ENCODE assay signal across 8 cellular contexts in the genomic region with DNA sequence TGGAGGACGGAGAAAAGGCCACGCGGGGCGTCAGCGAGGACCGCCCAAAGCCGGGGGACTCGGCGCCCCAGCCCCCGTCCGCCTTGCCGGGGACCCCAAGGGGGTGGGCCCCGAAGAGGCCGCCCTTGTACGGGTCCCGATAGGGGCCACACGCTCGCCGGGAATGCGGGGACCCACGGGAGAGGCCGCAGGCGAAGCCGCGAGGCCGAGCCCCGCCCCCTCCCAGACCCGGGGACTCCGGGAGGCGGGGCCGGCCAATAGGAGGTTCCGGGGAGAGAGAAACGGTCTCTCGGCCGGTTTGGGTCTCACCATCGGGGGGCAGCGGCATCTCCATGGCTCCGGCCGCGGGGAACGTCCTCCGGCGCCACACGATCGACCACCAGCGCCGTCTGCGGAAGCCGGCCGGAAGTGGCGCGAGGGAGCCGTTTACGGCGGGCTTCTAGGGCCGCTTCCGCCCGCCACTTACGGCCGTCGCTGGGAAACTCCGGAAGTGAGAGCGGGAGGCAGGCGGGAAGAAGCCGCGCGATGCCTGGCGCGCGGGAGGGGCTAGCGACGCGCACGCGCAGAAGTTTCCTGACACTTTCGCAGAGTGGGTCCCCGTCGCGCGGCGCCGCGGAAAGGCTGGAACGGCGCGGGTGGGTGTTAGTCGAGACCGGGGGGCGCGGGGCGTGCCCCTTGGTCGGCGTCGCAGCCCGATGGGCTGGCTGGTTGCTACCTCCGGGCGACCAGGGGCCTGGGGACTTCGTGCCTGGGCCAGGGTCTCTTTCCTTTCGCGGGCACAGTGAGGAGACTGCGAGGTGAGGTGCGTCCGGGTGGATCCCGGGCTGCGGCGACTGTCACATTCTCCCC. TPM values are rescaled to one million over a fixed set of nuclear protein-coding genes. Genes with fewer than 3 reads are reported as not detected.
A peak's percentile ranks its signal among the peaks of the same experiment; 100 is the strongest.
DNase-seq lines count a peak whose midpoint lies in the region; ATAC-seq and TF ChIP-seq lines count a peak whose summit lies in the region.

Gene CHERP, minus strand, starts transcription at position 393 of the 849 bp plus-strand sequence. Its CDS starts 59 bp downstream, at position 334.

- H3K9me3 ChIP-seq in CD4-positive, CD25-positive, alpha-beta regulatory T cell (ENCODE audit: control insufficient read depth in 2 of 2, low read length in 2 of 2), result no peaks in the 10 kb centered on the region
- H3K9me3 ChIP-seq in right lobe of liver, result no peaks in the 10 kb centered on the region

- peaks cover 22% of the 10 kb centered on the region for H3K36me3 Mint-ChIP-seq in CD4-positive, CD25-positive, alpha-beta regulatory T cell
- peaks cover 35% of the 10 kb centered on the region for H3K36me3 Mint-ChIP-seq in activated CD4-positive, alpha-beta memory T cell treated with anti-CD3 and anti-CD28 coated beads for 36 hours

- H3K36me3 ChIP-seq in CD4-positive, CD25-positive, alpha-beta regulatory T cell (ENCODE audit: control insufficient read depth, insufficient read depth, low read length), result peaks cover 17% of the 10 kb centered on the region
- peaks cover 0 to 8% (median 0%) of the 10 kb centered on the region in 4 donors for H3K36me3 ChIP-seq in right lobe of liver

- H3K9me3 Mint-ChIP-seq in CD4-positive, CD25-positive, alpha-beta regulatory T cell, result no peaks in the 10 kb centered on the region
- H3K9me3 Mint-ChIP-seq in activated CD4-positive, alpha-beta memory T cell treated with anti-CD3 and anti-CD28 coated beads for 36 hours, result no peaks in the 10 kb centered on the region

- ATAC-seq in CD4-positive, CD25-positive, alpha-beta regulatory T cell (ENCODE audit: low read depth in 2 of 2), result peak; percentile 86 to 87
- ATAC-seq in GM19452 (IDR thresholded peaks at IDR 0.05; ENCODE audit: unreplicated experiment), result peak; percentile 73
- peak; percentile 89 to 95 (median 92) for ATAC-seq in right lobe of liver

- TF ChIP-seq CTCF in dorsolateral prefrontal cortex (IDR thresholded peaks at IDR 0.05 in 54 of 56, conservative IDR thresholded peaks at IDR 0.05 in 2 of 56; ENCODE audit: low read depth in 1 of 56, partially characterized antibody in 56 of 56) (peak in 37 of 56 donors; percentile 7 to 66 (median 32)), right lobe of liver (IDR thresholded peaks at IDR 0.05) (no peak)

- H3K27ac ChIP-seq in CD4-positive, CD25-positive, alpha-beta regulatory T cell (ENCODE audit: insufficient read depth, low read length, poor library complexity, severe bottlenecking), result peak within 1 kb of the TSS; percentile 85
- H3K27ac ChIP-seq in dorsolateral prefrontal cortex, result peak within 1 kb of the TSS; percentile 20 to 97 (median 87)
- H3K27ac ChIP-seq in right lobe of liver, result peak within 1 kb of the TSS; percentile 58 to 89 (median 79)

- H3K4me3 ChIP-seq in CD4-positive, CD25-positive, alpha-beta regulatory T cell (ENCODE audit: low read depth, low read length), result peak within 1 kb of the TSS; percentile 91
- H3K4me3 ChIP-seq in dorsolateral prefrontal cortex (peak within 1 kb of the TSS; percentile 66 to 100 (median 94)), right lobe of liver (peak within 1 kb of the TSS; percentile 89 to 100 (median 97))

- H3K4me1 Mint-ChIP-seq in CD4-positive, CD25-positive, alpha-beta regulatory T cell, result peaks cover 19 to 67% (median 35%) of the 10 kb centered on the region in 4 donors
- peaks cover 53% of the 10 kb centered on the region for H3K4me1 Mint-ChIP-seq in activated CD4-positive, alpha-beta memory T cell treated with anti-CD3 and anti-CD28 coated beads for 36 hours (ENCODE audit: low read depth)

- peak; percentile 76 for TF ChIP-seq POLR2A in right lobe of liver (IDR thresholded peaks at IDR 0.05)

- peak; percentile 94 to 96 (median 95) for DNase-seq in CD4-positive, CD25-positive, alpha-beta regulatory T cell
- DNase-seq in HK-2 (ENCODE audit: unreplicated experiment) (peak; percentile 93), NCI-H82 treated with DMSO at 0.1 percent for 48 hours (lab: John Stamatoyannopoulos, UW; ENCODE audit: unreplicated experiment) (peak; percentile 91), dorsolateral prefrontal cortex (peak; percentile 86 to 95 (median 92)), right lobe of liver (peak; percentile 95 to 96 (median 96))
- peak; percentile 96 for DNase-seq in activated CD4-positive, alpha-beta memory T cell treated with anti-CD3 and anti-CD28 coated beads for 36 hours
- DNase-seq in stimulated activated CD4-positive, alpha-beta T cell treated with anti-CD3 and anti-CD28 coated beads, Interleukin-4, amount 100 ng/mL, for 24 hours, result peak; percentile 94

- H3K4me3 Mint-ChIP-seq in CD4-positive, CD25-positive, alpha-beta regulatory T cell, result peak within 1 kb of the TSS; percentile 90 to 97 (median 94)
- peak within 1 kb of the TSS; percentile 84 for H3K4me3 Mint-ChIP-seq in activated CD4-positive, alpha-beta memory T cell treated with anti-CD3 and anti-CD28 coated beads for 36 hours

- CTCF ChIA-PET in activated CD4-positive, alpha-beta memory T cell treated with anti-CD3 and anti-CD28 coated beads for 36 hours (lab: Charles Lee), result interaction anchor here (0.9 to 1.0 kb wide), 2 partner anchors 42 to 46 kb away, joined by 3 read pairs; no protein-coding TSS in a partner anchor

- POLR2A ChIA-PET in activated CD4-positive, alpha-beta memory T cell treated with anti-CD3 and anti-CD28 coated beads for 36 hours (lab: Charles Lee), result interaction anchor here (0.6 to 1.9 kb wide), 8 partner anchors 30 to 358 kb away, joined by 3 to 8 read pairs (median 4); partner anchors contain the start of genes MED26, SLC35E1, SMIM7 and TMEM38A

- under 1% methylated on average over 44 of the region's 106 CpGs for WGBS in right lobe of liver (ENCODE audit: insufficient coverage, low coverage, low lambda C conversion rate, missing lambda C conversion rate)

- peak within 1 kb of the TSS; percentile 80 to 93 (median 92) for H3K27ac Mint-ChIP-seq in CD4-positive, CD25-positive, alpha-beta regulatory T cell
- peak within 1 kb of the TSS; percentile 81 for H3K27ac Mint-ChIP-seq in activated CD4-positive, alpha-beta memory T cell treated with anti-CD3 and anti-CD28 coated beads for 36 hours

- peaks cover 60% of the 10 kb centered on the region for H3K4me1 ChIP-seq in CD4-positive, CD25-positive, alpha-beta regulatory T cell (ENCODE audit: control insufficient read depth, insufficient read depth, low read length, poor library complexity, severe bottlenecking)
- peaks cover 0 to 31% (median 7%) of the 10 kb centered on the region in 4 donors for H3K4me1 ChIP-seq in right lobe of liver

- no peaks in the 10 kb centered on the region for H3K27me3 Mint-ChIP-seq in CD4-positive, CD25-positive, alpha-beta regulatory T cell
- H3K27me3 Mint-ChIP-seq in activated CD4-positive, alpha-beta memory T cell treated with anti-CD3 and anti-CD28 coated beads for 36 hours, result no peaks in the 10 kb centered on the region

- H3K27me3 ChIP-seq in CD4-positive, CD25-positive, alpha-beta regulatory T cell (ENCODE audit: control insufficient read depth, insufficient read depth, low read length), result no peaks in the 10 kb centered on the region
- no peaks in the 10 kb centered on the region for H3K27me3 ChIP-seq in dorsolateral prefrontal cortex
- H3K27me3 ChIP-seq in right lobe of liver, result no peaks in the 10 kb centered on the region

- intact Hi-C loops in activated CD4-positive, alpha-beta memory T cell treated with anti-CD3 and anti-CD28 coated beads for 36 hours (cut with micrococcal nuclease), result loop anchor here (1.0 to 5.0 kb wide), 6 partner anchors 31 to 118 kb away; partner anchors contain the start of genes C19orf44, CALR3, MED26 and SLC35E1
- intact Hi-C loops in dorsolateral prefrontal cortex (cut with DNase I), result loop anchor here (1.0 to 2.0 kb wide), 4 partner anchors 30 to 86 kb away; partner anchors contain the start of genes MED26 (in 2 of the 2), SLC35E1 (in 2 of the 2), C19orf44 (in 1 of the 2) and CALR3 (in 1 of the 2)
- intact Hi-C loops in right lobe of liver (cut with DNase I), result no loop called here

RNA-seq across cellular contexts. Expression of gene CHERP, which starts in this region (rescaled TPM):
- 57.2 TPM for total RNA-seq in CD4-positive, CD25-positive, alpha-beta regulatory T cell
- polyA plus RNA-seq in CD4-positive, CD25-positive, alpha-beta regulatory T cell, result 10 to 100 TPM in 1 of 4 donors, 1 to 10 TPM in 3; 4.8 to 13.7 (median 8.4) TPM
- total RNA-seq in activated CD4-positive, alpha-beta memory T cell treated with anti-CD3 and anti-CD28 coated beads for 36 hours, result 10 to 100 TPM; 50.8 TPM
- 10 to 100 TPM; 35.1 to 67.0 (median 47.9) TPM for total RNA-seq in dorsolateral prefrontal cortex
- total RNA-seq in right lobe of liver, result 10 to 100 TPM in 4 of 6 experiments, 1 to 10 TPM in 2; 6.8 to 26.2 (median 20.6) TPM

Comparison
In these comparisons a context has a peak if more than half of its experiments do, and no peak if none do; other contexts are left out.
1. Peak in every context shown above with its lines: DNase-seq, ATAC-seq, H3K4me3 ChIP-seq and H3K27ac ChIP-seq.
2. CTCF ChIP-seq: peak in dorsolateral prefrontal cortex (37 of 56); none in right lobe of liver (0 of 4).
3. intact Hi-C loops: an anchor here in activated CD4-positive, alpha-beta memory T cell treated with anti-CD3 and anti-CD28 coated beads for 36 hours (1.0 to 5.0 kb wide) and dorsolateral prefrontal cortex (1.0 to 2.0 kb wide); none called in right lobe of liver.